8 cellular contexts compared by ENCODE assay signal in genomic region chr17:32503251-32504165, GRCh38. TPM values are rescaled to one million over a fixed set of nuclear protein-coding genes. Genes with fewer than 3 reads are reported as not detected.
DNase-seq lines count a peak whose midpoint lies in the region; ATAC-seq and TF ChIP-seq lines count a peak whose summit lies in the region.

No MANE protein-coding gene starts in this region.

- no peaks in the 10 kb centered on the region for H3K9me3 Mint-ChIP-seq in chondrocyte (ENCODE audit: low read depth)

- H3K27ac ChIP-seq in spleen = peak overlapping the region; percentile 88 to 100 (median 92)

- no peaks in the 10 kb centered on the region for H3K9me3 ChIP-seq in spleen

- 34 to 48% (median 45%) methylated on average over 5 to 7 of the region's 7 CpGs for WGBS in spleen, 5 donors

- peak overlapping the region in 1 of 8 donors; percentile 44 for H3K4me3 ChIP-seq in spleen

- H3K27me3 Mint-ChIP-seq in chondrocyte (ENCODE audit: low read depth) = no peaks in the 10 kb centered on the region

- H3K4me1 ChIP-seq in spleen = peaks cover 16 to 69% (median 39%) of the 10 kb centered on the region in 6 donors

- peaks cover 2% of the 10 kb centered on the region for H3K36me3 Mint-ChIP-seq in chondrocyte (ENCODE audit: low read depth)

- DNase-seq in activated naive CD4-positive, alpha-beta T cell treated with Interleukin-2 at 50 U/mL for 16 hours = peak; percentile 33
- DNase-seq in activated naive CD4-positive, alpha-beta T cell treated with anti-CD3 and anti-CD28 coated beads, Interleukin-2, amount 50 U/mL, for 16 hours = no peak
- peak; percentile 54 to 90 for DNase-seq in NCI-H524 (lab: John Stamatoyannopoulos, UW)
- DNase-seq in chondrocyte (ENCODE audit: low spot score) = peak; percentile 63
- peak; percentile 81 for DNase-seq in spleen
- no peak for DNase-seq in NCI-H748 treated with DMSO at 0.1 percent for 48 hours (lab: John Stamatoyannopoulos, UW)
- no peak for DNase-seq in mesenteric fat pad (ENCODE audit: low spot score)

- peaks cover 32% of the 10 kb centered on the region for H3K4me1 Mint-ChIP-seq in chondrocyte (ENCODE audit: low read depth)

- no peak overlapping the region for H3K27ac Mint-ChIP-seq in chondrocyte (ENCODE audit: unreplicated experiment)

- TF ChIP-seq POLR2A in spleen (IDR thresholded peaks at IDR 0.05) = peak in 1 of 3 donors; percentile 64

- no peak overlapping the region for H3K4me3 Mint-ChIP-seq in chondrocyte (ENCODE audit: unreplicated experiment)

- intact Hi-C loops in spleen (cut with DNase I; ENCODE audit: low total_unique reads) = no loop called here

- TF ChIP-seq CTCF in chondrocyte (IDR thresholded peaks at IDR 0.05) (no peak), spleen (IDR thresholded peaks at IDR 0.05 in 8 of 11, conservative IDR thresholded peaks at IDR 0.05 in 3 of 11) (peak in 3 of 11 experiments; percentile 22 to 46 (median 27))

- no peaks in the 10 kb centered on the region for H3K27me3 ChIP-seq in spleen (replicated peaks in 1 of 7)

- H3K36me3 ChIP-seq in spleen = no peaks in the 10 kb centered on the region

- ATAC-seq in HG02610 (IDR thresholded peaks at IDR 0.05; ENCODE audit: unreplicated experiment) = peak; percentile 89

RNA-seq across cellular contexts. Expression of gene CDK5R1, which starts 16.7 kb away (rescaled TPM):
- total RNA-seq in chondrocyte (1.8 to 2.3 TPM (median 2.1 TPM) in 3 replicates), spleen (10 to 100 TPM; 13.0 to 28.2 (median 20.3) TPM), mesenteric fat pad (1.8 TPM)
- polyA plus RNA-seq in spleen = 10 to 100 TPM; 13.5 to 26.3 (median 13.6) TPM

RNA-seq across cellular contexts. Expression of gene PSMD11, which starts 59.2 kb away (rescaled TPM):
- 80.7 to 105 TPM (median 85.9 TPM) in 3 replicates for total RNA-seq in chondrocyte
- 10 to 100 TPM; 43.0 to 84.8 (median 68.9) TPM for total RNA-seq in spleen
- 10 to 100 TPM; 28.0 to 35.2 (median 35.1) TPM for polyA plus RNA-seq in spleen
- total RNA-seq in mesenteric fat pad = 104 TPM

Comparison
In these comparisons a context has a peak if more than half of its experiments do, and no peak if none do; other contexts are left out.
1. DNase-seq: peak in activated naive CD4-positive, alpha-beta T cell treated with Interleukin-2 at 50 U/mL for 16 hours (single experiment), NCI-H524 (2 of 2), chondrocyte (single experiment) and spleen (single experiment); none in activated naive CD4-positive, alpha-beta T cell treated with anti-CD3 and anti-CD28 coated beads, Interleukin-2, amount 50 U/mL, for 16 hours (single experiment), NCI-H748 treated with DMSO at 0.1 percent for 48 hours (single experiment) and mesenteric fat pad (single experiment).